ENCODE assay signal across 8 cellular contexts in the genomic region with DNA sequence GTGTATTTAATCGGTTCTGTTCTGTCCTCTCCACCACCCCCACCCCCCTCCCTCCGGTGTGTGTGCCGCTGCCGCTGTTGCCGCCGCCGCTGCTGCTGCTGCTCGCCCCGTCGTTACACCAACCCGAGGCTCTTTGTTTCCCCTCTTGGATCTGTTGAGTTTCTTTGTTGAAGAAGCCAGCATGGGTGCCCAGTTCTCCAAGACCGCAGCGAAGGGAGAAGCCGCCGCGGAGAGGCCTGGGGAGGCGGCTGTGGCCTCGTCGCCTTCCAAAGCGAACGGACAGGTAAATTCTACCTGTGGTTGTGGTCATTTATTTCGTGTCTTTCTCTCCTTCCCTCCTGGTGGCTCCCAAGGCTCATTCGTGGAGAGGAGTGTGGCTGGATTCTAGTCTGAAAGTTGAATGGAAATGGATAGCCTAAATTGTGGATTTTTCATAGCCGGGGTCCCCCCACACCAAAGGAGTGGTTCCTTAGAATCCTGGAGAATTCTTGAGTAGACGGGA. TPM values are rescaled to one million over a fixed set of nuclear protein-coding genes. Genes with fewer than 3 reads are reported as not detected.
DNase-seq lines count a peak whose midpoint lies in the region; ATAC-seq and TF ChIP-seq lines count a peak whose summit lies in the region.

No MANE protein-coding gene starts in this region.

- no peak for ATAC-seq in central memory CD8-positive, alpha-beta T cell (replicated peaks; ENCODE audit: extremely low read depth, poor library complexity, severe bottlenecking)
- ATAC-seq in right lobe of liver: no peak
- no peak for ATAC-seq in HG03439 (IDR thresholded peaks at IDR 0.05; ENCODE audit: unreplicated experiment)

- peaks cover 11% of the 10 kb centered on the region for H3K4me1 Mint-ChIP-seq in central memory CD8-positive, alpha-beta T cell
- peaks cover 16% of the 10 kb centered on the region for H3K4me1 Mint-ChIP-seq in activated CD4-positive, alpha-beta T cell treated with anti-CD3 and anti-CD28 coated beads, Interleukin-2, amount 10 ng/mL, durations not matched to agents 7 days and 5 days

- TF ChIP-seq POLR2A in right lobe of liver (IDR thresholded peaks at IDR 0.05) (no peak), uterus (IDR thresholded peaks at IDR 0.05) (no peak)

- 0 out of 2 replicates have a peak, but pooled peaks cover 3% of the 10 kb centered on the region for H3F3A ChIP-seq in DOHH2 (ENCODE audit: control insufficient read depth, insufficient read depth)

- no peaks in the 10 kb centered on the region for H3K36me3 ChIP-seq in DOHH2 (ENCODE audit: control insufficient read depth, low read length)
- H3K36me3 ChIP-seq in Karpas-422 (ENCODE audit: insufficient read depth, low read length): no peaks in the 10 kb centered on the region
- H3K36me3 ChIP-seq in right lobe of liver: no peaks in the 10 kb centered on the region
- H3K36me3 ChIP-seq in uterus: no peaks in the 10 kb centered on the region

- no peaks in the 10 kb centered on the region for H3K9me2 ChIP-seq in DOHH2 (replicated peaks; ENCODE audit: control insufficient read depth, low read length)
- no peaks in the 10 kb centered on the region for H3K9me2 ChIP-seq in Karpas-422 (replicated peaks; ENCODE audit: insufficient read depth, low read length)

- H2AFZ ChIP-seq in Karpas-422 (ENCODE audit: low read length): no peak overlapping the region

- H3K4me1 ChIP-seq in DOHH2 (ENCODE audit: control insufficient read depth, low read length) (peaks cover 40% of the 10 kb centered on the region), Karpas-422 (ENCODE audit: low read length) (peaks cover 36% of the 10 kb centered on the region), right lobe of liver (peaks cover 0 to 24% (median 2%) of the 10 kb centered on the region in 4 donors), uterus (no peaks in the 10 kb centered on the region)

- peak overlapping the region; percentile 85 for H3K4me2 ChIP-seq in DOHH2 (ENCODE audit: low read length)
- H3K4me2 ChIP-seq in Karpas-422 (ENCODE audit: low read depth, low read length, poor library complexity, severe bottlenecking): peak overlapping the region; percentile 72

- H3K9me3 ChIP-seq in DOHH2 (ENCODE audit: control insufficient read depth, insufficient read depth, low read length) (no peaks in the 10 kb centered on the region), Karpas-422 (ENCODE audit: low read length) (no peaks in the 10 kb centered on the region), right lobe of liver (no peaks in the 10 kb centered on the region), uterus (no peaks in the 10 kb centered on the region)

- no peak for TF ChIP-seq CTCF in DOHH2 (IDR thresholded peaks at IDR 0.05; ENCODE audit: low read depth, low read length, poor library complexity, severe bottlenecking)
- TF ChIP-seq CTCF in right lobe of liver (IDR thresholded peaks at IDR 0.05): no peak
- no peak for TF ChIP-seq CTCF in uterus (IDR thresholded peaks at IDR 0.05)

- CTCF ChIA-PET in activated CD4-positive, alpha-beta T cell treated with anti-CD3 and anti-CD28 coated beads, Interleukin-2, amount 10 ng/mL, durations not matched to agents 7 days and 5 days (lab: Charles Lee): interaction anchor here (1.1 kb wide), 1 partner anchor 1017 kb away, joined by 3 read pairs; no protein-coding TSS in a partner anchor

- H3K27ac Mint-ChIP-seq in central memory CD8-positive, alpha-beta T cell (ENCODE audit: low read depth): peak overlapping the region; percentile 49
- no peak overlapping the region for H3K27ac Mint-ChIP-seq in activated CD4-positive, alpha-beta T cell treated with anti-CD3 and anti-CD28 coated beads, Interleukin-2, amount 10 ng/mL, durations not matched to agents 7 days and 5 days

- DNase-seq in Karpas-422 (no peak), right lobe of liver (peak; percentile 26 to 56 (median 45)), uterus (peak in 1 of 2 donors; percentile 30), kidney tubule cell (ENCODE audit: low spot score) (no peak)
- no peak for DNase-seq in central memory CD8-positive, alpha-beta T cell (ENCODE audit: low spot score in 2 of 2)
- DNase-seq in activated CD4-positive, alpha-beta T cell treated with anti-CD3 and anti-CD28 coated beads, Interleukin-2, amount 10 ng/mL, durations not matched to agents 7 days and 5 days: no peak

- H4K20me1 ChIP-seq in DOHH2 (ENCODE audit: control insufficient read depth, insufficient read depth, low read depth, low read length) (no peaks in the 10 kb centered on the region), Karpas-422 (ENCODE audit: insufficient read depth, low read depth, low read length) (no peaks in the 10 kb centered on the region)

- peaks cover 22% of the 10 kb centered on the region for H3K27me3 Mint-ChIP-seq in central memory CD8-positive, alpha-beta T cell
- peaks cover 42% of the 10 kb centered on the region for H3K27me3 Mint-ChIP-seq in activated CD4-positive, alpha-beta T cell treated with anti-CD3 and anti-CD28 coated beads, Interleukin-2, amount 10 ng/mL, durations not matched to agents 7 days and 5 days

- H3K27ac ChIP-seq in DOHH2 (ENCODE audit: low read depth, low read length) (no peak overlapping the region), Karpas-422 (ENCODE audit: low read length) (no peak overlapping the region), right lobe of liver (peak overlapping the region; percentile 86 to 95 (median 90)), uterus (peak overlapping the region; percentile 94 to 98)

- no peaks in the 10 kb centered on the region for H3K79me2 ChIP-seq in DOHH2 (ENCODE audit: control insufficient read depth, low read length)
- no peaks in the 10 kb centered on the region for H3K79me2 ChIP-seq in Karpas-422 (ENCODE audit: low read length)

- POLR2A ChIA-PET in activated CD4-positive, alpha-beta T cell treated with anti-CD3 and anti-CD28 coated beads, Interleukin-2, amount 10 ng/mL, durations not matched to agents 7 days and 5 days (lab: Charles Lee): no interaction called here

- H3K36me3 Mint-ChIP-seq in central memory CD8-positive, alpha-beta T cell (ENCODE audit: insufficient read depth): peaks cover 10% of the 10 kb centered on the region
- H3K36me3 Mint-ChIP-seq in activated CD4-positive, alpha-beta T cell treated with anti-CD3 and anti-CD28 coated beads, Interleukin-2, amount 10 ng/mL, durations not matched to agents 7 days and 5 days (ENCODE audit: low read depth): peaks cover 2% of the 10 kb centered on the region

- H3K4me3 ChIP-seq in DOHH2 (ENCODE audit: low read length) (peak overlapping the region; percentile 68), Karpas-422 (ENCODE audit: low read length) (no peak overlapping the region), right lobe of liver (peak overlapping the region; percentile 66 to 75 (median 68)), uterus (peak overlapping the region; percentile 51 to 73)

- H3K27me3 ChIP-seq in DOHH2 (ENCODE audit: control insufficient read depth, low read length) (peaks cover 57% of the 10 kb centered on the region), Karpas-422 (ENCODE audit: low read length) (0 out of 2 replicates have a peak, but pooled peaks cover 2% of the 10 kb centered on the region), right lobe of liver (peaks cover 0 to 5% of the 10 kb centered on the region in 2 donors), uterus (no peaks in the 10 kb centered on the region)

- no peak overlapping the region for H3K4me3 Mint-ChIP-seq in central memory CD8-positive, alpha-beta T cell
- H3K4me3 Mint-ChIP-seq in activated CD4-positive, alpha-beta T cell treated with anti-CD3 and anti-CD28 coated beads, Interleukin-2, amount 10 ng/mL, durations not matched to agents 7 days and 5 days: no peak overlapping the region

- intact Hi-C loops in right lobe of liver (cut with DNase I): loop anchor here in 1 of 2 donors (10.0 kb wide), 1 partner anchor 443 kb away; no protein-coding TSS in a partner anchor
- intact Hi-C loops in uterus (cut with DNase I; ENCODE audit: low total_unique reads): no loop called here

- no peaks in the 10 kb centered on the region for H3K9me3 Mint-ChIP-seq in central memory CD8-positive, alpha-beta T cell
- no peaks in the 10 kb centered on the region for H3K9me3 Mint-ChIP-seq in activated CD4-positive, alpha-beta T cell treated with anti-CD3 and anti-CD28 coated beads, Interleukin-2, amount 10 ng/mL, durations not matched to agents 7 days and 5 days

- under 1% methylated on average over 25 of the region's 25 CpGs for WGBS in right lobe of liver (ENCODE audit: insufficient coverage, low coverage, low lambda C conversion rate, missing lambda C conversion rate)

- H3K9ac ChIP-seq in Karpas-422 (ENCODE audit: low read length): no peak overlapping the region

RNA-seq across cellular contexts. Expression of a gene that starts 0.5 kb away (rescaled TPM):
- 2.2 and 2.8 TPM in 2 replicates for total RNA-seq in Karpas-422 (2014; rRNA removed; shearing (Covaris generic); ENCODE audit: low replicate concordance)
- 10 to 100 TPM in 5 of 6 experiments, 1 to 10 TPM in 1; 5.2 to 29.9 (median 16.8) TPM for total RNA-seq in right lobe of liver
- 100 to 1,000 TPM in 1 of 4 donors, 10 to 100 TPM in 3; 14.9 to 140 (median 42.6) TPM for total RNA-seq in uterus
- total RNA-seq in activated CD4-positive, alpha-beta T cell treated with anti-CD3 and anti-CD28 coated beads, Interleukin-2, amount 10 ng/mL, durations not matched to agents 7 days and 5 days: under 1 TPM in 1 of 2 experiments, not detected in 1; 0.04 TPM

Comparison
In these comparisons a context has a peak if more than half of its experiments do, and no peak if none do; other contexts are left out.
1. H3K27ac ChIP-seq: peak in right lobe of liver (3 of 3) and uterus (2 of 2); none in DOHH2 (single experiment) and Karpas-422 (single experiment).
2. DNase-seq: peak in right lobe of liver (3 of 3); none in Karpas-422 (single experiment), central memory CD8-positive, alpha-beta T cell (0 of 2), kidney tubule cell (single experiment) and activated CD4-positive, alpha-beta T cell treated with anti-CD3 and anti-CD28 coated beads, Interleukin-2, amount 10 ng/mL, durations not matched to agents 7 days and 5 days (single experiment).